ENCODE assay signal across 8 cellular contexts in genomic region chr19:3500429-3501101, GRCh38. TPM values are rescaled to one million over a fixed set of nuclear protein-coding genes. Genes with fewer than 3 reads are reported as not detected.
DNase-seq lines count a peak whose midpoint lies in the region; ATAC-seq, FAIRE-seq and TF ChIP-seq lines count a peak whose summit lies in the region.

DOHH (minus strand) TSS chr19:3500674; CDS start chr19:3496814, 3,860 bp downstream.

- H4K20me1 ChIP-seq in OCI-LY3 (ENCODE audit: insufficient read depth, low read length) (no peaks in the 10 kb centered on the region), endothelial cell of umbilical vein (replicated peaks; ENCODE audit: control insufficient read depth, extremely low read depth, insufficient read depth, low read length) (no peaks in the 10 kb centered on the region)

- H3K36me3 ChIP-seq in OCI-LY3 (replicated peaks; ENCODE audit: low read depth, low read length) (peaks cover 18% of the 10 kb centered on the region), endothelial cell of umbilical vein (ENCODE audit: control insufficient read depth in 2 of 2, extremely low read depth in 1 of 2, insufficient read depth in 2 of 2, low read length in 2 of 2) (peaks cover 0 to 8% of the 10 kb centered on the region in 2 experiments)

- H3K4me3 Mint-ChIP-seq in Calu3 (ENCODE audit: low read depth, unreplicated experiment) = peak within 1 kb of the TSS; percentile 92

- no peaks in the 10 kb centered on the region for H3K9me3 Mint-ChIP-seq in Calu3 (ENCODE audit: low read depth, unreplicated experiment)

- H2AFZ ChIP-seq in OCI-LY3 (ENCODE audit: low read depth, low read length) (peak within 1 kb of the TSS; percentile 97), endothelial cell of umbilical vein (ENCODE audit: low read depth, low read length) (peak within 1 kb of the TSS; percentile 85)

- peak within 1 kb of the TSS; percentile 70 for H3K27ac ChIP-seq in OCI-LY3 (ENCODE audit: low read length)
- peak within 1 kb of the TSS; percentile 87 for H3K27ac ChIP-seq in endothelial cell of umbilical vein (ENCODE audit: insufficient read depth, low read depth, low read length)

- CTCF ChIA-PET in Calu3 (lab: Charles Lee) (interaction anchor here (0.5 to 1.2 kb wide), 4 partner anchors 15 to 210 kb away, joined by 3 to 9 read pairs (median 3); no protein-coding TSS in a partner anchor), endothelial cell of umbilical vein (lab: Charles Lee) (interaction anchor here (0.6 to 1.1 kb wide), 4 partner anchors 15 to 195 kb away, joined by 3 to 15 read pairs (median 4); no protein-coding TSS in a partner anchor)

- no peaks in the 10 kb centered on the region for H3K9me1 ChIP-seq in endothelial cell of umbilical vein (replicated peaks; ENCODE audit: control insufficient read depth, extremely low read depth, insufficient read depth, low read length)

- BruUV-seq in Calu3 (replicated peaks; lab: Mats Ljungman, UMichigan) (no TSS peak), endothelial cell of umbilical vein (replicated peaks; lab: Mats Ljungman, UMichigan) (no TSS peak)

- peak; percentile 100 for FAIRE-seq in endothelial cell of umbilical vein (lab: Jason Lieb, UNC)

- dilution Hi-C loops in endothelial cell of umbilical vein (cut with MboI; ENCODE audit: extremely low pct_ligation_motif_present, low sequenced_read_pairs) = no loop called here

- peaks cover 17% of the 10 kb centered on the region for H3K4me1 ChIP-seq in OCI-LY3 (ENCODE audit: low read length)
- H3K4me1 ChIP-seq in endothelial cell of umbilical vein (ENCODE audit: control insufficient read depth, extremely low read depth, insufficient read depth, low read length) = peaks cover 9% of the 10 kb centered on the region

- no peaks in the 10 kb centered on the region for H3K27me3 ChIP-seq in OCI-LY3 (ENCODE audit: low read depth, low read length)
- H3K27me3 ChIP-seq in endothelial cell of umbilical vein (ENCODE audit: control insufficient read depth in 2 of 2, insufficient read depth in 2 of 2, low read length in 2 of 2) = no peaks in the 10 kb centered on the region

- H3K9me3 ChIP-seq in OCI-LY3 (ENCODE audit: insufficient read depth, low read length) (no peaks in the 10 kb centered on the region), endothelial cell of umbilical vein (replicated peaks; ENCODE audit: control insufficient read depth, insufficient read depth, low read length) (no peaks in the 10 kb centered on the region)

- H3K4me1 Mint-ChIP-seq in Calu3 (ENCODE audit: low read depth, unreplicated experiment) = no peaks in the 10 kb centered on the region

- peaks cover 40% of the 10 kb centered on the region for H3K79me2 ChIP-seq in OCI-LY3 (ENCODE audit: low read length)
- H3K79me2 ChIP-seq in endothelial cell of umbilical vein (ENCODE audit: control insufficient read depth, insufficient read depth, low read length) = peaks cover 28% of the 10 kb centered on the region

- POLR2A ChIA-PET in endothelial cell of umbilical vein (lab: Charles Lee) = no interaction called here

- H3K27me3 Mint-ChIP-seq in Calu3 (ENCODE audit: unreplicated experiment) = no peaks in the 10 kb centered on the region

- TF ChIP-seq CTCF in Calu3 (IDR thresholded peaks at IDR 0.05; ENCODE audit: unreplicated experiment) = no peak
- no peak for TF ChIP-seq CTCF in OCI-LY3 (IDR thresholded peaks at IDR 0.05; ENCODE audit: low read depth, low read length)
- no peak for TF ChIP-seq CTCF in endothelial cell of umbilical vein (IDR thresholded peaks at IDR 0.05; ENCODE audit: extremely low read depth in 1 of 2, insufficient read depth in 1 of 2, low read depth in 1 of 2, low read length in 2 of 2)

- H3K4me3 ChIP-seq in OCI-LY3 (ENCODE audit: low read length) = peak within 1 kb of the TSS; percentile 90
- H3K4me3 ChIP-seq in endothelial cell of umbilical vein (replicated peaks in 1 of 3; ENCODE audit: insufficient read depth in 1 of 3, low read depth in 1 of 3, low read length in 3 of 3) = peak within 1 kb of the TSS; percentile 73 to 87 (median 80)

- peak; percentile 80 for ATAC-seq in GM21447 (IDR thresholded peaks at IDR 0.05; ENCODE audit: unreplicated experiment)

- TF ChIP-seq POLR2A in endothelial cell of umbilical vein (IDR thresholded peaks at IDR 0.05; ENCODE audit: low read depth, low read length) = peak; percentile 92

- peaks cover 25% of the 10 kb centered on the region for H3K36me3 Mint-ChIP-seq in Calu3 (ENCODE audit: insufficient read depth, unreplicated experiment)

- intact Hi-C loops in Calu3 (cut with micrococcal nuclease; ENCODE audit: unreplicated experiment) (no loop called here), endothelial cell of umbilical vein (cut with micrococcal nuclease) (no loop called here)

- peak within 1 kb of the TSS; percentile 79 for H3K9ac ChIP-seq in OCI-LY3 (ENCODE audit: low read length)
- peak within 1 kb of the TSS; percentile 91 for H3K9ac ChIP-seq in endothelial cell of umbilical vein (replicated peaks; ENCODE audit: extremely low read depth, insufficient read depth, low read length)

- H3K27ac Mint-ChIP-seq in Calu3 (ENCODE audit: unreplicated experiment) = peak within 1 kb of the TSS; percentile 99

- DNase-seq in Calu3 (peak; percentile 90), HuH-7 (ENCODE audit: low spot score) (peak; percentile 99), endothelial cell of umbilical vein (ENCODE audit: low read depth, low spot score) (peak; percentile 98), midbrain (lab: John Stamatoyannopoulos, UW) (peak; percentile 96)
- DNase-seq in activated CD8-positive, alpha-beta memory T cell treated with anti-CD3 and anti-CD28 coated beads, Interleukin-2, amount 50 U/mL, for 48 hours = peak; percentile 95
- peak; percentile 86 to 93 for DNase-seq in stimulated activated CD8-positive, alpha-beta memory T cell treated with anti-CD3 and anti-CD28 coated beads, Interleukin-2, amount 100 ng/mL, for 1 hour (ENCODE audit: low read depth in 2 of 2)

- peak within 1 kb of the TSS; percentile 92 for H3K4me2 ChIP-seq in OCI-LY3 (ENCODE audit: low read length)
- peak within 1 kb of the TSS; percentile 87 for H3K4me2 ChIP-seq in endothelial cell of umbilical vein (ENCODE audit: insufficient read depth, low read length)

TF ChIP-seq in endothelial cell of umbilical vein, 7 proteins besides CTCF, POLR2A, EP300 and RAD21:
- TF ChIP-seq, protein P1, sequence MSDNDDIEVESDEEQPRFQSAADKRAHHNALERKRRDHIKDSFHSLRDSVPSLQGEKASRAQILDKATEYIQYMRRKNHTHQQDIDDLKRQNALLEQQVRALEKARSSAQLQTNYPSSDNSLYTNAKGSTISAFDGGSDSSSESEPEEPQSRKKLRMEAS (IDR thresholded peaks at IDR 0.05; ENCODE audit: insufficient read depth, insufficient read length) = peak; percentile 93
- no peak for TF ChIP-seq EZH2 (IDR thresholded peaks at IDR 0.05; ENCODE audit: borderline replicate concordance, low read depth, low read length, severe bottlenecking)
- TF ChIP-seq MYC (IDR thresholded peaks at IDR 0.05; ENCODE audit: low read depth, low read length) = peak; percentile 34
- TF ChIP-seq JUN (IDR thresholded peaks at IDR 0.05; ENCODE audit: borderline replicate concordance, insufficient read depth, insufficient read length, low read depth) = no peak
- TF ChIP-seq POLR2AphosphoS5 (IDR thresholded peaks at IDR 0.05; ENCODE audit: insufficient read depth, low read depth, low read length) = peak; percentile 93
- TF ChIP-seq GATA2 (IDR thresholded peaks at IDR 0.05; ENCODE audit: insufficient read depth, insufficient read length, low read depth, low read length) = no peak
- TF ChIP-seq FOS (IDR thresholded peaks at IDR 0.05; ENCODE audit: borderline replicate concordance, insufficient read depth, low read length) = no peak

RNA-seq across cellular contexts. Expression of gene DOHH, which starts in this region (rescaled TPM):
- 10.9 and 11.6 TPM in 2 replicates for total RNA-seq in Calu3 (2022)
- 14.8 and 15.2 TPM in 2 replicates for total RNA-seq in endothelial cell of umbilical vein
- 8.0 and 8.7 TPM in 2 replicates for polyA plus RNA-seq in endothelial cell of umbilical vein
- polyA plus RNA-seq in endothelial cell of umbilical vein (2011; cell fraction: cytosol; rRNA removed) = 4.9 and 8.5 TPM in 2 replicates
- polyA plus RNA-seq in endothelial cell of umbilical vein (2011; cell fraction: nucleus; rRNA removed) = 4.1 and 5.8 TPM in 2 replicates
- 11.1 and 12.9 TPM in 2 replicates for polyA plus RNA-seq in endothelial cell of umbilical vein (2012)
- 3.8 and 5.0 TPM in 2 replicates for polyA minus RNA-seq in endothelial cell of umbilical vein
- 17.2 TPM for polyA minus RNA-seq in endothelial cell of umbilical vein (2011; cell fraction: cytosol; rRNA and poly(A)+ RNA removed)
- 2.5 and 3.0 TPM in 2 replicates for polyA minus RNA-seq in endothelial cell of umbilical vein (2011; cell fraction: nucleus; rRNA and poly(A)+ RNA removed)

Comparison
In these comparisons a context has a peak if more than half of its experiments do, and no peak if none do; other contexts are left out.
1. Peak in every context shown above with its lines: DNase-seq, ATAC-seq, H3K4me3 ChIP-seq and H3K27ac ChIP-seq.